ENCODE assay signal across 16 cellular contexts in the genomic region with DNA sequence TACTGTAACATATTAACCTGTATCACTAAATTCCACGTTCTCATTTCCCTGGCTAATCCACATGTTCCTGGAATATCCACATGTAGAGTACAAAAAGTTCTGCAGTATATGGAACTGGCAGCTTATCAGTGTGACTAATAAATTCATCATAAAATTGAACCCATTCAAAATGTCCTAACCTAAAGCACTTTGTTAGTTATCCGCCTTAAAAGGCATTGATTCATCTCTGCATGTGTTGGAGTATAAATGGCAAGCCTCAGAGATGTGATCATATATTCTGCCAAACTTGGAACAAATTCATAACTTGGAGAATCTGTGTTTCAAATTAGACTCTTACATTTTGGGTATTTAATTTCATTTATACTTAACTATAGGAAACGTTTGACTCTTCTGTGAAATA.
"Had no signal": no experiment of that assay in that cellular context is flagged by ENCODE, and none has a peak within 500 bp of the region (broad histone marks: within the 10 kb centered on the region; RNA-seq: fewer than 3 reads in every experiment).

No MANE protein-coding gene starts in this region.

- H3K4me1 Mint-ChIP-seq: activated CD4-positive, alpha-beta memory T cell treated with anti-CD3 and anti-CD28 coated beads, Interleukin-2, amount 10 ng/mL, durations not matched to agents 7 days and 5 days; central memory CD8-positive, alpha-beta T cell; nephron progenitor cell; stimulated activated naive CD8-positive, alpha-beta T cell treated with anti-CD3 and anti-CD28 coated beads, Interleukin-15, amount 100 ng/mL, for 72 hours had no signal

- H3K27ac ChIP-seq: esophagus squamous epithelium, left ventricle myocardium inferior, testis, upper lobe of right lung, VCaP had no signal

- H3K36me3 ChIP-seq: esophagus squamous epithelium, left ventricle myocardium inferior, upper lobe of right lung had no signal

- H3K27me3 ChIP-seq: esophagus squamous epithelium, testis, upper lobe of right lung had no signal

- H3K4me3 Mint-ChIP-seq: activated CD4-positive, alpha-beta memory T cell treated with anti-CD3 and anti-CD28 coated beads, Interleukin-2, amount 10 ng/mL, durations not matched to agents 7 days and 5 days; activated T-cell treated with anti-CD3 and anti-CD28 coated beads, Interleukin-2, amount 50 U/mL, for 72 hours; central memory CD8-positive, alpha-beta T cell; nephron progenitor cell; stimulated activated naive CD8-positive, alpha-beta T cell treated with anti-CD3 and anti-CD28 coated beads, Interleukin-15, amount 100 ng/mL, for 72 hours had no signal

- H3K9me3 Mint-ChIP-seq: activated CD4-positive, alpha-beta memory T cell treated with anti-CD3 and anti-CD28 coated beads, Interleukin-2, amount 10 ng/mL, durations not matched to agents 7 days and 5 days; activated T-cell treated with anti-CD3 and anti-CD28 coated beads, Interleukin-2, amount 50 U/mL, for 72 hours; central memory CD8-positive, alpha-beta T cell; nephron progenitor cell; stimulated activated naive CD8-positive, alpha-beta T cell treated with anti-CD3 and anti-CD28 coated beads, Interleukin-15, amount 100 ng/mL, for 72 hours had no signal

- ATAC-seq: activated T-cell treated with anti-CD3 and anti-CD28 coated beads, Interleukin-2, amount 50 U/mL, for 72 hours; stimulated activated naive CD8-positive, alpha-beta T cell treated with anti-CD3 and anti-CD28 coated beads, Interleukin-15, amount 100 ng/mL, for 72 hours; upper lobe of right lung had no signal

- H3K4me3 ChIP-seq: esophagus squamous epithelium, left ventricle myocardium inferior, testis, upper lobe of right lung had no signal

- H3K27ac Mint-ChIP-seq: activated CD4-positive, alpha-beta memory T cell treated with anti-CD3 and anti-CD28 coated beads, Interleukin-2, amount 10 ng/mL, durations not matched to agents 7 days and 5 days; activated T-cell treated with anti-CD3 and anti-CD28 coated beads, Interleukin-2, amount 50 U/mL, for 72 hours; nephron progenitor cell; stimulated activated naive CD8-positive, alpha-beta T cell treated with anti-CD3 and anti-CD28 coated beads, Interleukin-15, amount 100 ng/mL, for 72 hours had no signal

- DNase-seq: activated CD4-positive, alpha-beta memory T cell treated with anti-CD3 and anti-CD28 coated beads, Interleukin-2, amount 10 ng/mL, durations not matched to agents 7 days and 5 days; activated T-cell treated with anti-CD3 and anti-CD28 coated beads, Interleukin-2, amount 50 U/mL, for 72 hours; dermis blood vessel endothelial cell; esophagus squamous epithelium; islet precursor cell; left ventricle myocardium inferior; mesenchymal stem cell; nephron progenitor cell; stimulated activated CD4-positive, alpha-beta T cell treated with anti-CD3 and anti-CD28 coated beads, Interleukin-15, amount 100 ng/mL, for 24 hours; stimulated activated CD4-positive, alpha-beta T cell treated with anti-CD3 and anti-CD28 coated beads, Interleukin-4, amount 100 ng/mL, for 24 hours; stimulated activated naive CD8-positive, alpha-beta T cell treated with anti-CD3 and anti-CD28 coated beads, Interleukin-15, amount 100 ng/mL, for 72 hours; T-helper 1 cell; testis; upper lobe of right lung had no signal

- H3K9me3 ChIP-seq: esophagus squamous epithelium, left ventricle myocardium inferior, testis, upper lobe of right lung had no signal

- H3K4me1 ChIP-seq: testis had no signal
